8 cellular contexts compared by ENCODE assay signal in the genomic region with DNA sequence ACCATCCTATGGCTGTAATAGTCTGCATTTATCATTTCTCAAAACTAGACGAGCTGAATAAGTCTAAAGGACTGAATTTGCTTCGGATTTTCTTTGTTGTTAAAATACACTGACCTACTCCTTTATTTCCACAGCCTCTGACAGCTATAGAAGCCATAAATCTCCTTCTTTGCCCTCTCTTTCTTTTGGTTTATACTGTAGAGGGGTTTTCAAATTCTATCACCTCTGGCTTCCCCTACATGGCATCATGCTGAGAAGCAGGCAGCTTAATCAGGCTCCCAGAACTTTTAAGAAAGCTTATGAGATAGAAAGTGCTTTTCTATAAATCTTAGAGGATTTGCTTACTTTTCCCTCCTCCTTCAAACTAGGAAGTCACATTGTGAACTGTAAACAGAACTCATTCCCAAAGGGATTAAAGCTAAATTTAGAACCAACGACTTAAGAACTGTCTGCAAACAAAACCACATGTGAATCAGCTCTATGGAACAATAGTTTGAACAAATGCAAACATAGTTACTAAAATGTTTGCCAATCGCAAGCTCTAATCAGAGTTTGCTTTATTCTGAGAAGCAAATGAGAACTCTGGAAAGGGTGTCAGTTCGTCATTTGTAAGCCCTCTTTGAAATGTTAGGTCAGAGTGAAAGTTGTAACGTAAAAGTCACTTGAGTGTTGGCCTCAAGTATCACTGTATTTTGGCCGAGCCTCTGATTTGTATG.
DNase-seq lines count a peak whose midpoint lies in the region; ATAC-seq and TF ChIP-seq lines count a peak whose summit lies in the region.

No MANE protein-coding gene starts in this region.

- POLR2A ChIA-PET in BJ (lab: Charles Lee), result no interaction called here
- POLR2A ChIA-PET in naive thymus-derived CD4-positive, alpha-beta T cell (lab: Charles Lee), result no interaction called here

- intact Hi-C loops in naive thymus-derived CD4-positive, alpha-beta T cell (cut with micrococcal nuclease), result no loop called here

- no peaks in the 10 kb centered on the region for H4K20me1 ChIP-seq in neural progenitor cell (ENCODE audit: low read depth)

- no peaks in the 10 kb centered on the region for H3K36me3 Mint-ChIP-seq in neural progenitor cell
- H3K36me3 Mint-ChIP-seq in naive thymus-derived CD4-positive, alpha-beta T cell, result no peaks in the 10 kb centered on the region

- DNase-seq in BJ (ENCODE audit: low read depth), result peak; percentile 82
- peak; percentile 76 for DNase-seq in NCI-H146 (lab: John Stamatoyannopoulos, UW)
- peak; percentile 41 for DNase-seq in neural progenitor cell (ENCODE audit: low spot score)
- DNase-seq in naive thymus-derived CD4-positive, alpha-beta T cell, result no peak
- DNase-seq in left lobe of liver (ENCODE audit: low spot score), result no peak
- DNase-seq in MV-4-11 (lab: John Stamatoyannopoulos, UW), result no peak

- no peak overlapping the region for H3K27ac Mint-ChIP-seq in neural progenitor cell
- H3K27ac Mint-ChIP-seq in naive thymus-derived CD4-positive, alpha-beta T cell, result no peak overlapping the region

- H3K4me3 ChIP-seq in BJ (ENCODE audit: low read depth, low read length), result no peak overlapping the region
- no peak overlapping the region for H3K4me3 ChIP-seq in ectodermal cell (ENCODE audit: insufficient read depth, low read depth, low read length)
- no peak overlapping the region for H3K4me3 ChIP-seq in neural progenitor cell
- no peak overlapping the region for H3K4me3 ChIP-seq in naive thymus-derived CD4-positive, alpha-beta T cell (ENCODE audit: low read length)

- H3K79me2 ChIP-seq in neural progenitor cell (ENCODE audit: low read depth), result no peaks in the 10 kb centered on the region

- H3K4me3 Mint-ChIP-seq in neural progenitor cell, result no peak overlapping the region
- no peak overlapping the region for H3K4me3 Mint-ChIP-seq in naive thymus-derived CD4-positive, alpha-beta T cell

- H3K9me3 Mint-ChIP-seq in neural progenitor cell, result no peaks in the 10 kb centered on the region
- H3K9me3 Mint-ChIP-seq in naive thymus-derived CD4-positive, alpha-beta T cell, result peaks cover 0 to 14% (median 2%) of the 10 kb centered on the region in 11 donors

- H2AFZ ChIP-seq in neural progenitor cell (replicated peaks), result peak overlapping the region; percentile 60

- peak overlapping the region; percentile 42 for H3K4me2 ChIP-seq in neural progenitor cell

- H3K9ac ChIP-seq in neural progenitor cell, result no peak overlapping the region

- CTCF ChIA-PET in BJ (lab: Yijun Ruan, JAX), result interaction anchor here (0.8 to 1.0 kb wide), 3 partner anchors 11 to 86 kb away, joined by 3 to 4 read pairs (median 3); no protein-coding TSS in a partner anchor
- CTCF ChIA-PET in naive thymus-derived CD4-positive, alpha-beta T cell (lab: Charles Lee), result no interaction called here

- H3K27me3 Mint-ChIP-seq in neural progenitor cell (ENCODE audit: insufficient read depth, low read depth), result peaks cover 3% of the 10 kb centered on the region
- peaks cover 12 to 21% (median 18%) of the 10 kb centered on the region in 5 donors for H3K27me3 Mint-ChIP-seq in naive thymus-derived CD4-positive, alpha-beta T cell

- H3K4me1 Mint-ChIP-seq in neural progenitor cell, result peaks cover 31% of the 10 kb centered on the region
- H3K4me1 Mint-ChIP-seq in naive thymus-derived CD4-positive, alpha-beta T cell, result peaks cover 0 to 7% (median 0%) of the 10 kb centered on the region in 7 donors

- WGBS in ectodermal cell, 2 experiments, result 48 to 53% methylated on average over 7 of the region's 7 CpGs

- H3K27me3 ChIP-seq in BJ (ENCODE audit: control insufficient read depth, insufficient read depth, low read length) (no peaks in the 10 kb centered on the region), ectodermal cell (ENCODE audit: control insufficient read depth, insufficient read depth, low read length, poor library complexity, severe bottlenecking) (no peaks in the 10 kb centered on the region), neural progenitor cell (no peaks in the 10 kb centered on the region)
- no peaks in the 10 kb centered on the region for H3K27me3 ChIP-seq in naive thymus-derived CD4-positive, alpha-beta T cell (ENCODE audit: control insufficient read depth in 2 of 2, insufficient read depth in 2 of 2, low read length in 2 of 2)

- no peak for TF ChIP-seq CTCF in BJ (IDR thresholded peaks at IDR 0.05; ENCODE audit: insufficient read depth, low read depth, low read length)
- TF ChIP-seq CTCF in neural progenitor cell (IDR thresholded peaks at IDR 0.05), result no peak

- ATAC-seq in naive thymus-derived CD4-positive, alpha-beta T cell, result no peak
- ATAC-seq in left lobe of liver, result no peak
- ATAC-seq in HG03520 (IDR thresholded peaks at IDR 0.05; ENCODE audit: unreplicated experiment), result no peak

- peak overlapping the region; percentile 52 for H3K27ac ChIP-seq in ectodermal cell (ENCODE audit: insufficient read depth, low read depth, low read length, poor library complexity, severe bottlenecking)
- peak overlapping the region; percentile 89 for H3K27ac ChIP-seq in neural progenitor cell
- H3K27ac ChIP-seq in naive thymus-derived CD4-positive, alpha-beta T cell (ENCODE audit: low read depth, low read length), result no peak overlapping the region

- H3K36me3 ChIP-seq in BJ (ENCODE audit: control insufficient read depth, insufficient read depth, low read length) (no peaks in the 10 kb centered on the region), ectodermal cell (ENCODE audit: control insufficient read depth, insufficient read depth, low read length) (no peaks in the 10 kb centered on the region), neural progenitor cell (no peaks in the 10 kb centered on the region)
- H3K36me3 ChIP-seq in naive thymus-derived CD4-positive, alpha-beta T cell (ENCODE audit: control insufficient read depth in 2 of 3, insufficient read depth in 3 of 3, low read length in 3 of 3), result no peaks in the 10 kb centered on the region

- H3F3A ChIP-seq in neural progenitor cell (ENCODE audit: low read depth), result peaks cover 30% of the 10 kb centered on the region

- H3K4me1 ChIP-seq in ectodermal cell (ENCODE audit: control insufficient read depth, insufficient read depth, low read length), result peaks cover 5% of the 10 kb centered on the region
- peaks cover 47% of the 10 kb centered on the region for H3K4me1 ChIP-seq in neural progenitor cell
- H3K4me1 ChIP-seq in naive thymus-derived CD4-positive, alpha-beta T cell (ENCODE audit: control insufficient read depth in 2 of 2, insufficient read depth in 2 of 2, low read length in 2 of 2), result no peaks in the 10 kb centered on the region

- H3K9me3 ChIP-seq in ectodermal cell (ENCODE audit: control insufficient read depth, low read length) (no peaks in the 10 kb centered on the region), neural progenitor cell (ENCODE audit: low read depth) (no peaks in the 10 kb centered on the region)
- no peaks in the 10 kb centered on the region for H3K9me3 ChIP-seq in naive thymus-derived CD4-positive, alpha-beta T cell (ENCODE audit: control insufficient read depth in 2 of 3, low read length in 3 of 3)

Comparison
In these comparisons a context has a peak if more than half of its experiments do, and no peak if none do; other contexts are left out.
1. DNase-seq: peak in BJ (single experiment), NCI-H146 (single experiment) and neural progenitor cell (single experiment); none in naive thymus-derived CD4-positive, alpha-beta T cell (0 of 9), left lobe of liver (single experiment) and MV-4-11 (single experiment).